2 cellular contexts compared by ENCODE assay signal in the genomic region with DNA sequence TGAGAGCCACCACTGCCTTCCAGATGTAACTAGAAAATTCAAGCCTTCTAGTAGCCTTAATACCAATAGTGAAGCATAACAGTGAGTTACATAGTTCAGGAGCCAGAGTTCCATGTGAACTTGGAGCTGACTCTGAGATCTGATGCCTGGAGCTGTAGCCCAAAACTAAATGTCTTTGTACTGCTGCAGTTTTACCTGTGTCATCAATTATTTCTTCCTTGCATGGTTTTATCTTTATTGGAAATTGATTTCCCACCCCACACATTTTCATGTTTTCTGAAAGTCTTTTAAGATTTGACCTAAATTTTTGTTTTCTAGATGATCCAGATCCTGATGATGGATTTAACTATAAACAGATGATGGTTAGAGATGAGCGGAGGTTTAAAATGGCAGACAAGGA.
TF ChIP-seq lines count a peak whose summit lies in the region.

No MANE protein-coding gene starts in this region.

TF ChIP-seq in HepG2, 621 proteins besides CTCF, POLR2A, EP300 and RAD21:
- TF ChIP-seq ZNF572 (CRISPR knock-in tag; IDR thresholded peaks at IDR 0.05) = no peak
- no peak for TF ChIP-seq ZNF326 (CRISPR knock-in tag; IDR thresholded peaks at IDR 0.05; ENCODE audit: borderline replicate concordance)
- no peak for TF ChIP-seq ZNF639 (CRISPR knock-in tag; conservative IDR thresholded peaks at IDR 0.05)
- TF ChIP-seq ELF3 (CRISPR knock-in tag; IDR thresholded peaks at IDR 0.05) = no peak
- TF ChIP-seq MAFK (conservative IDR thresholded peaks at IDR 0.05 in 1 of 2, IDR thresholded peaks at IDR 0.05 in 1 of 2; ENCODE audit: low read length in 2 of 2) = peak; percentile 69 to 78
- TF ChIP-seq PREB (CRISPR knock-in tag; IDR thresholded peaks at IDR 0.05) = no peak
- TF ChIP-seq KLF13 (CRISPR knock-in tag; IDR thresholded peaks at IDR 0.05) = no peak
- no peak for TF ChIP-seq ZNF598 (CRISPR knock-in tag; IDR thresholded peaks at IDR 0.05; ENCODE audit: borderline replicate concordance)
- TF ChIP-seq MAFF (IDR thresholded peaks at IDR 0.05; ENCODE audit: low read depth, low read length) = peak; percentile 64
- TF ChIP-seq HNRNPLL (IDR thresholded peaks at IDR 0.05; ENCODE audit: low read depth, low read length, poor library complexity, severe bottlenecking) = no peak
- no peak for TF ChIP-seq ELF4 (CRISPR knock-in tag; IDR thresholded peaks at IDR 0.05; ENCODE audit: borderline replicate concordance)
- no peak for TF ChIP-seq TOPORS (CRISPR knock-in tag; IDR thresholded peaks at IDR 0.05)
- no peak for TF ChIP-seq MYPOP (CRISPR knock-in tag; IDR thresholded peaks at IDR 0.05)
- no peak for TF ChIP-seq ZNF768 (CRISPR knock-in tag; IDR thresholded peaks at IDR 0.05)
- no peak for TF ChIP-seq ZNF501 (CRISPR knock-in tag; IDR thresholded peaks at IDR 0.05)
- TF ChIP-seq ZNF275 (CRISPR knock-in tag; IDR thresholded peaks at IDR 0.05; ENCODE audit: borderline replicate concordance) = no peak
- TF ChIP-seq ZNF562 (CRISPR knock-in tag; IDR thresholded peaks at IDR 0.05; ENCODE audit: borderline replicate concordance) = no peak

TF ChIP-seq in K562, 482 proteins besides CTCF, POLR2A, EP300 and RAD21:
- TF ChIP-seq ZNF217 (CRISPR knock-in tag; IDR thresholded peaks at IDR 0.05) (no peak), TCF7 (IDR thresholded peaks at IDR 0.05; ENCODE audit: borderline replicate concordance) (no peak), ZFP30 (CRISPR knock-in tag; IDR thresholded peaks at IDR 0.05; ENCODE audit: borderline replicate concordance) (no peak), NCOA4 (IDR thresholded peaks at IDR 0.05; ENCODE audit: partially characterized antibody) (no peak), DEAF1 (CRISPR knock-in tag; IDR thresholded peaks at IDR 0.05) (no peak), ZNF263 (CRISPR knock-in tag; IDR thresholded peaks at IDR 0.05; ENCODE audit: borderline replicate concordance) (no peak), CXXC5 (CRISPR knock-in tag; IDR thresholded peaks at IDR 0.05) (no peak), PURB (CRISPR knock-in tag; IDR thresholded peaks at IDR 0.05; ENCODE audit: low read depth) (no peak), TEAD1 (CRISPR knock-in tag; IDR thresholded peaks at IDR 0.05) (no peak), HDAC1 (IDR thresholded peaks at IDR 0.05) (no peak), POLR2AphosphoS5 (IDR thresholded peaks at IDR 0.05; ENCODE audit: control insufficient read depth, insufficient read depth, low read depth, low read length) (0 out of 2 replicates have a peak, but pooled peaks have one; percentile 4), C11orf30 (IDR thresholded peaks at IDR 0.05; ENCODE audit: low read depth) (peak; percentile 61), FOXM1 (IDR thresholded peaks at IDR 0.05; ENCODE audit: low read depth) (no peak), FOXM1 (CRISPR knock-in tag; IDR thresholded peaks at IDR 0.05; ENCODE audit: low read depth) (no peak), MAFG (tag; conservative IDR thresholded peaks at IDR 0.05) (peak; percentile 60), JUND (IDR thresholded peaks at IDR 0.05; ENCODE audit: borderline replicate concordance, low read depth, low read length) (no peak), JUND (tag; IDR thresholded peaks at IDR 0.05; ENCODE audit: borderline replicate concordance, low read depth, low read length) (no peak), YY1 (IDR thresholded peaks at IDR 0.05; ENCODE audit: borderline replicate concordance in 1 of 3, control insufficient read depth in 1 of 3, extremely low read depth in 1 of 3, insufficient read depth in 3 of 3, insufficient read length in 1 of 3, insufficient replicate concordance in 2 of 3, low read depth in 1 of 3, low read length in 2 of 3) (no peak), ZBTB26 (CRISPR knock-in tag; IDR thresholded peaks at IDR 0.05) (no peak), MAFF (IDR thresholded peaks at IDR 0.05; ENCODE audit: low read length) (peak; percentile 51), ZNF316 (IDR thresholded peaks at IDR 0.05) (peak; percentile 84)
